In the genomic region with DNA sequence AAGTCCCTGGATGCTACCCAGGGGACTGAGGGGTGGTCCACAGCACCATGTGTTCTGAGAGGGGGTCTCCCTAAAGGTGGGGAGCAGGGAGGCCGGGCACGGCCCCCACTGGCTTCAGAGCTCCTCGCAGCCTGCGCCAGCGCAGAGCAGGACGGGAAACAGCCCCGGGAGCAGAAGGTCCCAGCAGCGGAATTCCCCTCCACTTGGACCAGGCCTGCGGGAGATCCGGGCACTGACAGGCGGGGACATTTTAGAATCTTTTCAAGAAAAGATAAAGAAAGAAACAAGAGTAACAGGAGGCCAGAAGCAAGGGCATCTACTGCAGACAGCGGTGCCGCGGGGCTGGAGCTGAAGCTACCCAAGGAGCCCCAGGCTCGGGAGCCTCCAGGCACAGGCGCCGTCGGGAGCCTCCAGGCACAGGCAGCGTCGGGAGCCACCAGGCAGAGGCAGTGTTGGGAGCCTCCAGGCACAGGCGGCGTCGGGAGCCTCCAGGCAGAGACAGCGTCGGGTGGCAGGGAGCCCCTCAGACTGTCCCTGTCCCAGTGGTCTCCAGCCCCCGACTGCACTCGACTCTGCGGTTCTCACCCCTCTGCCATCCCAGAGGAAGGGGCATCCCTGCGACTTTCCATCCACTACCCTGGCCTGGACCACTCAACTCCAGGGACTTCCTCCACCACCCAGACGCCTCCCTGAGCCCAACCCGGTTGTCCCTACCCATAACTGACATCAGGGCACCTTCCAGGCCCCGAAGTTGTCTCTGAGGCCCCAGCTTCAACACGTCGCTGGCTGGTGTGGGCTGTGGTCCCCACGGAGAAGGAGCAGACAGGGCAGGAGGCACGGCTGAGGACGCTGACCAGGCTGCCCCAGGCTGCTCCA, we compare ENCODE assay signal across 14 cellular contexts.
"Had no signal": no experiment of that assay in that cellular context is flagged by ENCODE, and none has a peak within 500 bp of the region (broad histone marks: within the 10 kb centered on the region; RNA-seq: fewer than 3 reads in every experiment).

No MANE protein-coding gene starts in this region.

- H3K4me1 ChIP-seq: body of pancreas, gastroesophageal sphincter, sigmoid colon, suprapubic skin had no signal

- H3K27me3 ChIP-seq: body of pancreas had no signal

- ATAC-seq: body of pancreas; effector memory CD8-positive, alpha-beta T cell; gastroesophageal sphincter; naive thymus-derived CD8-positive, alpha-beta T cell; stimulated activated naive CD8-positive, alpha-beta T cell treated with anti-CD3 and anti-CD28 coated beads, Interleukin-15, Interleukin-2, amounts not matched to agents 100 U/mL and 50 U/mL, for 24 hours had no signal

- H3K4me3 ChIP-seq: body of pancreas, gastroesophageal sphincter, sigmoid colon, suprapubic skin had no signal

- H3K9me3 ChIP-seq: body of pancreas had no signal

- H3K36me3 ChIP-seq: gastroesophageal sphincter, sigmoid colon, suprapubic skin had no signal

- H3K27ac ChIP-seq: body of pancreas, epithelial cell of prostate, gastroesophageal sphincter, sigmoid colon, suprapubic skin had no signal

- DNase-seq: activated CD4-positive, alpha-beta T cell treated with anti-CD3 and anti-CD28 coated beads, Interleukin-2, amount 50 U/mL, for 4 hours; activated naive CD4-positive, alpha-beta T cell treated with Interleukin-2 at 50 U/mL for 16 hours; activated T-cell treated with anti-CD3 and anti-CD28 coated beads, Interleukin-2, amount 50 U/mL, for 48 hours; effector memory CD8-positive, alpha-beta T cell; kidney glomerular epithelial cell; stimulated activated CD4-positive, alpha-beta T cell treated with anti-CD3 and anti-CD28 coated beads, Interleukin-12 subunit alpha, Interleukin-12 subunit beta, amount 100 ng/mL, for 4 hours; stimulated activated naive CD8-positive, alpha-beta T cell treated with anti-CD3 and anti-CD28 coated beads, Interleukin-15, Interleukin-2, amounts not matched to agents 100 U/mL and 50 U/mL, for 24 hours; T-helper 2 cell had no signal
